Comparison of ENCODE assay signal across 8 cellular contexts in the genomic region with DNA sequence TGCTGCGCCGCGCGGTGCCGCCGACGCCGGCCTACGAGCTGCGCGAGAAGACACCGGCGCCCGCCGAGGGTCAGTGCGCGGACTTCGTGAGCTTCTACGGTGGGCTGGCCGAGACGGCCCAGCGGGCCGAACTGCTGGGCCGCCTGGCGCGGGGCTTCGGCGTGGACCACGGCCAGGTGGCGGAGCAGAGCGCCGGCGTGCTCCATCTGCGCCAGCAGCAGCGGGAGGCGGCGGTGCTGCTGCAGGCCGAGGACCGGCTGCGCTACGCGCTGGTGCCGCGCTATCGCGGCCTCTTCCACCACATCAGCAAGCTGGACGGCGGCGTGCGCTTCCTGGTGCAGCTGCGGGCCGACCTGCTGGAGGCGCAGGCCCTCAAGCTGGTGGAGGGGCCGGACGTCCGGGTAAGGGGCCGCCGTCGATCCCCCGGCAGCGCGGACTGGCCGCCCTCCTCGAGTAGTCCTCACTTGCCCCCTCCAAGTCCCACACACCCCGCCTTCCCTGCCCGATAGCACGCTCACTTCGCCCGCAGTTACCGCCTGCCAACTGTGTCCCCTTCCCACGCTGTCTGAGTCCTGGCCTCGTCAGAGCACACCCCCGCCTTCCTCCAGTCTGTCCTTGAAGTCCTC. TPM values are rescaled to one million over a fixed set of nuclear protein-coding genes. Genes with fewer than 3 reads are reported as not detected.
DNase-seq lines count a peak whose midpoint lies in the region; ATAC-seq, FAIRE-seq and TF ChIP-seq lines count a peak whose summit lies in the region.

No MANE protein-coding gene starts in this region.

- H3K36me3 ChIP-seq in breast epithelium (no peaks in the 10 kb centered on the region), keratinocyte (ENCODE audit: control insufficient read depth in 2 of 2, extremely low read depth in 1 of 2, insufficient read depth in 2 of 2, low read length in 2 of 2) (no peaks in the 10 kb centered on the region)

- dilution Hi-C loops in keratinocyte (cut with MboI; ENCODE audit: extremely low pct_ligation_motif_present, low sequenced_read_pairs), result no loop called here

- peak overlapping the region; percentile 84 to 92 (median 87) for H3K4me3 ChIP-seq in breast epithelium
- peak overlapping the region; percentile 51 to 75 (median 61) for H3K4me3 ChIP-seq in keratinocyte (ENCODE audit: control insufficient read depth in 2 of 3, extremely low read depth in 1 of 3, insufficient read depth in 2 of 3, low read depth in 1 of 3, low read length in 3 of 3)

- peak; percentile 74 for DNase-seq in COLO668 (lab: John Stamatoyannopoulos, UW; ENCODE audit: unreplicated experiment)
- peak; percentile 17 for DNase-seq in T-helper 9 cell
- DNase-seq in breast epithelium (ENCODE audit: low spot score in 2 of 2), result no peak
- no peak for DNase-seq in keratinocyte (ENCODE audit: low read depth, low spot score)
- peak; percentile 27 to 37 for DNase-seq in stimulated activated CD4-positive, alpha-beta T cell treated with anti-CD3 and anti-CD28 coated beads, Interleukin-1b, Interleukin-23, amount 100 ng/mL, for 4 hours (ENCODE audit: low read depth in 2 of 2)
- DNase-seq in GDM1 (lab: John Stamatoyannopoulos, UW), result no peak

- H3K9ac ChIP-seq in keratinocyte (ENCODE audit: control insufficient read depth, extremely low read depth, insufficient read depth, low read length), result peak overlapping the region; percentile 64

- peak overlapping the region; percentile 72 for H2AFZ ChIP-seq in keratinocyte (ENCODE audit: control insufficient read depth, low read length)

- no peaks in the 10 kb centered on the region for H3K27me3 ChIP-seq in breast epithelium
- no peaks in the 10 kb centered on the region for H3K27me3 ChIP-seq in keratinocyte (ENCODE audit: control insufficient read depth, extremely low read depth, insufficient read depth, low read length)

- H3K9me3 ChIP-seq in breast epithelium, result no peaks in the 10 kb centered on the region
- H3K9me3 ChIP-seq in keratinocyte (ENCODE audit: control insufficient read depth, low read depth, low read length), result no peaks in the 10 kb centered on the region

- FAIRE-seq in keratinocyte (lab: Jason Lieb, UNC), result no peak

- H4K20me1 ChIP-seq in keratinocyte (ENCODE audit: control insufficient read depth, extremely low read depth, insufficient read depth, low read length), result no peaks in the 10 kb centered on the region

- H3K27ac ChIP-seq in breast epithelium, result peak overlapping the region; percentile 84 to 95
- H3K27ac ChIP-seq in keratinocyte (ENCODE audit: control insufficient read depth, insufficient read depth, low read length), result no peak overlapping the region

- no peaks in the 10 kb centered on the region for H3K4me1 ChIP-seq in breast epithelium
- H3K4me1 ChIP-seq in keratinocyte (ENCODE audit: control insufficient read depth, extremely low read depth, insufficient read depth, low read length), result peaks cover 8% of the 10 kb centered on the region

- intact Hi-C loops in breast epithelium (cut with DNase I; ENCODE audit: low total_unique reads), result no loop called here

- no peaks in the 10 kb centered on the region for H3K79me2 ChIP-seq in keratinocyte (ENCODE audit: control insufficient read depth, insufficient read depth, low read length)

- no peak for TF ChIP-seq CTCF in breast epithelium (IDR thresholded peaks at IDR 0.05)
- TF ChIP-seq CTCF in keratinocyte (optimal IDR thresholded peaks at IDR 0.05 in 1 of 3, IDR thresholded peaks at IDR 0.05 in 1 of 3, conservative IDR thresholded peaks at IDR 0.05 in 1 of 3; ENCODE audit: extremely low read depth in 1 of 3, insufficient read depth in 2 of 3, low read length in 3 of 3), result peak in 1 of 3 experiments; percentile 11

- peak; percentile 64 for ATAC-seq in GM19452 (IDR thresholded peaks at IDR 0.05; ENCODE audit: unreplicated experiment)
- peak; percentile 50 for ATAC-seq in HG03521 (IDR thresholded peaks at IDR 0.05; ENCODE audit: unreplicated experiment)

- TF ChIP-seq POLR2A in breast epithelium (IDR thresholded peaks at IDR 0.05), result no peak

- peak overlapping the region; percentile 90 for H3K4me2 ChIP-seq in keratinocyte (ENCODE audit: control insufficient read depth, extremely low read depth, insufficient read depth, low read depth, low read length)

- H3K9me1 ChIP-seq in keratinocyte (ENCODE audit: control insufficient read depth, extremely low read depth, insufficient read depth, low read length), result no peaks in the 10 kb centered on the region

RNA-seq across cellular contexts. Expression of a gene that starts 0.5 kb away (rescaled TPM):
- total RNA-seq in breast epithelium, result 10 to 100 TPM in 2 of 3 donors, 1 to 10 TPM in 1; 9.5 to 17.0 (median 12.1) TPM
- 0.92 to 1.6 TPM (median 1.2 TPM) in 3 replicates for polyA plus RNA-seq in keratinocyte
- 1.3 TPM for polyA plus RNA-seq in keratinocyte (2011; ENCODE audit: low read depth)
- polyA plus RNA-seq in keratinocyte (2011; cell fraction: cytosol; rRNA removed), result 0.78 and 1.0 TPM in 2 replicates
- polyA plus RNA-seq in keratinocyte (2011; cell fraction: nucleus; rRNA removed), result 2.9 and 3.5 TPM in 2 replicates
- 1.1 and 1.7 TPM in 2 replicates for polyA plus RNA-seq in keratinocyte (2012; ENCODE audit: low replicate concordance)
- polyA minus RNA-seq in keratinocyte, result 1.2 to 4.8 TPM (median 1.9 TPM) in 3 replicates
- polyA minus RNA-seq in keratinocyte (2011; cell fraction: cytosol; rRNA and poly(A)+ RNA removed), result 0.96 TPM
- 1.9 and 3.3 TPM in 2 replicates for polyA minus RNA-seq in keratinocyte (2011; cell fraction: nucleus; rRNA and poly(A)+ RNA removed)

RNA-seq across cellular contexts. Expression of a gene that starts 53.7 kb away (rescaled TPM):
- total RNA-seq in breast epithelium, result 1 to 10 TPM; 3.0 to 3.5 (median 3.3) TPM
- 2.1 to 2.3 TPM (median 2.2 TPM) in 3 replicates for polyA plus RNA-seq in keratinocyte
- 3.3 TPM for polyA plus RNA-seq in keratinocyte (2011; ENCODE audit: low read depth)
- polyA plus RNA-seq in keratinocyte (2011; cell fraction: cytosol; rRNA removed), result 1.5 and 3.1 TPM in 2 replicates
- 3.6 and 7.0 TPM in 2 replicates for polyA plus RNA-seq in keratinocyte (2011; cell fraction: nucleus; rRNA removed)
- polyA plus RNA-seq in keratinocyte (2012; ENCODE audit: low replicate concordance), result 3.3 and 5.0 TPM in 2 replicates
- 0.99 to 3.8 TPM (median 1.6 TPM) in 3 replicates for polyA minus RNA-seq in keratinocyte
- 1.7 TPM for polyA minus RNA-seq in keratinocyte (2011; cell fraction: cytosol; rRNA and poly(A)+ RNA removed)
- 4.9 and 5.4 TPM in 2 replicates for polyA minus RNA-seq in keratinocyte (2011; cell fraction: nucleus; rRNA and poly(A)+ RNA removed)

Comparison
In these comparisons a context has a peak if more than half of its experiments do, and no peak if none do; other contexts are left out.
1. DNase-seq: peak in COLO668 (single experiment), T-helper 9 cell (single experiment) and stimulated activated CD4-positive, alpha-beta T cell treated with anti-CD3 and anti-CD28 coated beads, Interleukin-1b, Interleukin-23, amount 100 ng/mL, for 4 hours (2 of 2); none in breast epithelium (0 of 2), keratinocyte (single experiment) and GDM1 (single experiment).